29 cellular contexts compared by ENCODE assay signal in genomic region chr4:172649143-172649542, GRCh38.
"Had no signal": no experiment of that assay in that cellular context is flagged by ENCODE, and none has a peak within 500 bp of the region (broad histone marks: within the 10 kb centered on the region; RNA-seq: fewer than 3 reads in every experiment).

No MANE protein-coding gene starts in this region.

- DNase-seq: activated CD4-positive, alpha-beta memory T cell treated with anti-CD3 and anti-CD28 coated beads for 36 hours; activated CD4-positive, alpha-beta T cell treated with anti-CD3 and anti-CD28 coated beads for 36 hours; activated CD4-positive, alpha-beta T cell treated with anti-CD3 and anti-CD28 coated beads, Interleukin-2, amount 10 ng/mL, durations not matched to agents 24 days and 14 days; activated CD4-positive, CD25-positive, alpha-beta regulatory T cell; activated CD4-positive, CD25-positive, alpha-beta regulatory T cell treated with anti-CD3 and anti-CD28 coated beads, Interleukin-2, amount 50 U/mL, for 72 hours; activated CD8-positive, alpha-beta memory T cell treated with anti-CD3 and anti-CD28 coated beads, Interleukin-2, amount 10 ng/mL, durations not matched to agents 7 days and 5 days; activated CD8-positive, alpha-beta memory T cell treated with anti-CD3 and anti-CD28 coated beads, Interleukin-2, amount 50 U/mL, for 4 hours; activated CD8-positive, alpha-beta T cell treated with anti-CD3 and anti-CD28 coated beads, Interleukin-2, amount 10 ng/mL, durations not matched to agents 7 days and 5 days; activated effector memory CD4-positive, alpha-beta T cell treated with anti-CD3 and anti-CD28 coated beads, Interleukin-2, amount 50 U/mL, for 16 hours; activated naive CD4-positive, alpha-beta T cell treated with anti-CD3 and anti-CD28 coated beads for 36 hours; activated naive CD8-positive, alpha-beta T cell treated with anti-CD3 and anti-CD28 coated beads for 36 hours; activated naive CD8-positive, alpha-beta T cell treated with anti-CD3 and anti-CD28 coated beads, Interleukin-2, amount 50 U/mL, for 24 hours; activated T-cell treated with anti-CD3 and anti-CD28 coated beads, Interleukin-2, amount 50 U/mL, for 1 hour; activated T-cell treated with anti-CD3 and anti-CD28 coated beads, Interleukin-2, amount 50 U/mL, for 48 hours; adrenal gland; amygdala; aorta; body of pancreas; caudate nucleus; cortex of kidney; dermis blood vessel endothelial cell; effector CD4-positive, alpha-beta T cell; effector memory CD8-positive, alpha-beta T cell; erythroblast; foreskin melanocyte; heart right ventricle had no signal

- H2AFZ ChIP-seq: hepatocyte had no signal

- H3K9me3 ChIP-seq: adrenal gland, body of pancreas, esophagus muscularis mucosa, gastroesophageal sphincter, heart right ventricle had no signal

- ATAC-seq: activated CD4-positive, alpha-beta T cell treated with anti-CD3 and anti-CD28 coated beads for 36 hours; activated CD8-positive, alpha-beta memory T cell treated with anti-CD3 and anti-CD28 coated beads, Interleukin-2, amount 10 ng/mL, durations not matched to agents 7 days and 5 days; activated CD8-positive, alpha-beta T cell treated with anti-CD3 and anti-CD28 coated beads, Interleukin-2, amount 10 ng/mL, durations not matched to agents 7 days and 5 days; activated naive CD8-positive, alpha-beta T cell treated with anti-CD3 and anti-CD28 coated beads, Interleukin-2, amount 50 U/mL, for 24 hours; body of pancreas; effector memory CD8-positive, alpha-beta T cell; gastroesophageal sphincter; heart right ventricle had no signal

- H3K27me3 ChIP-seq: adrenal gland, body of pancreas, esophagus muscularis mucosa, gastroesophageal sphincter, heart right ventricle, hepatocyte had no signal

- H3K79me2 ChIP-seq: hepatocyte had no signal

- H3K4me3 ChIP-seq: adrenal gland, body of pancreas, esophagus muscularis mucosa, gastroesophageal sphincter, heart right ventricle, hepatocyte had no signal

- H3K4me1 ChIP-seq: adrenal gland, body of pancreas, esophagus muscularis mucosa, gastroesophageal sphincter, heart right ventricle had no signal

- H3K4me2 ChIP-seq: hepatocyte had no signal

- H3K36me3 ChIP-seq: adrenal gland, esophagus muscularis mucosa, gastroesophageal sphincter, heart right ventricle had no signal

- H3K27ac ChIP-seq: adrenal gland, body of pancreas, esophagus muscularis mucosa, gastroesophageal sphincter, heart right ventricle, hepatocyte had no signal
